ENCODE assay signal across 33 cellular contexts in the genomic region with DNA sequence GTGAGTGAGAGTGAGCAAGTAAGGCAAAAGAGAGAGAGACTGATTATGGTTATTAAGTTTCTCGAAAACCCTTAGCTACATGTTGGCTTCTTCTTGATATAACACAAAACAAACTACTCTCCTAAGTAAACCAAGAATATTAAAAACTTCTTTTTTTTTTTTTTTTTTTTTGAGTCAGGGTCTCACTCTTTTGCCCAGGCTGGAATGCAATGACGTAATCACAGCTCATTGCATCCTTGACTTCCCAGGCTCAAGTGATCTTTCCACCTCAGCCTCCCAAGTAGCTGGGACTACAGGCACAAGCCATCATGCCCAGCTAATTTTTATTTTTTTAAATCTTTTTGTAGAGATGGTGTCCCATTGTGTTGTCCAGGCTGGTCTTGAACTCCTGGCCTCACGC.
"Had no signal": no experiment of that assay in that cellular context is flagged by ENCODE, and none has a peak within 500 bp of the region (broad histone marks: within the 10 kb centered on the region; RNA-seq: fewer than 3 reads in every experiment).

No MANE protein-coding gene starts in this region.

- H3K4me3 ChIP-seq: MG63 had no signal

- H3K36me3 ChIP-seq: MG63 had no signal

- H3K27me3 ChIP-seq: MG63 had no signal

- DNase-seq: Karpas-422, Kasumi-1, MG63, MM.1S, MV-4-11, NCI-H1048, NCI-H1092, NCI-H1092 treated with DMSO at 0.1 percent for 48 hours, NCI-H1105, NCI-H1105 treated with DMSO at 0.1 percent for 48 hours, NCI-H1417, NCI-H1417 treated with DMSO at 0.1 percent for 48 hours, NCI-H1436, NCI-H1436 treated with DMSO at 0.1 percent for 48 hours, NCI-H146, NCI-H1694, NCI-H1694 treated with DMSO at 0.1 percent for 48 hours, NCI-H187, NCI-H187 treated with DMSO at 0.1 percent for 48 hours, NCI-H1930, NCI-H2029, NCI-H2029 treated with DMSO at 0.1 percent for 48 hours, NCI-H2081, NCI-H2081 treated with DMSO at 0.1 percent for 48 hours, NCI-H2107, NCI-H2171, NCI-H2171 treated with DMSO at 0.1 percent for 48 hours, NCI-H2227 treated with DMSO at 0.1 percent for 48 hours, NCI-H345, NCI-H446, NCI-H446 treated with DMSO at 0.1 percent for 48 hours, NCI-H510A, NCI-H510A treated with DMSO at 0.1 percent for 48 hours had no signal
